20 cellular contexts compared by ENCODE assay signal in the genomic region with DNA sequence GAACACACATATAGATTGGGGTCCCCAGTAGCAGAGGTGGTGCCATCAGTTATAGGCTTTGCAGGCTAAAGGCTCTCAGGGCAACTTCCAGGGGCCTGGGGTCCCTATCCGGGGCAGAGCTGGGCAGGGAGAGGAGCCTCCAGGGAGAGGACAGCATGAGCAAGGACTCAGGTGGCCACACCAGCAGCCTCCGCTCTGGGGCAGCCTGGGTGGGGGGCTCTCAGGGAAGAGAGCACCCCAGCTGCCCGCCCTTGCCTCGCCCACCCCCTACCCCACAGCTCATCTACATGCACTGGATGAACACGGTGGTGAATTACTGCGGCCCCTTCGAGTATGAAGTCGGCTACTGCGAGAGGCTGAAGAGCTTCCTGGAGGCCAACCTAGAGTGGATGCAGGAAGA.
"Had no signal": no experiment of that assay in that cellular context is flagged by ENCODE, and none has a peak within 500 bp of the region (broad histone marks: within the 10 kb centered on the region; RNA-seq: fewer than 3 reads in every experiment).

No MANE protein-coding gene starts in this region.

- DNase-seq: stimulated activated CD4-positive, alpha-beta T cell treated with anti-CD3 and anti-CD28 coated beads, Interleukin-2, amount 100 ng/mL, for 48 hours; stimulated activated CD4-positive, alpha-beta T cell treated with anti-CD3 and anti-CD28 coated beads, Interleukin-4, amount 100 ng/mL, for 1 hour; stimulated activated CD4-positive, alpha-beta T cell treated with anti-CD3 and anti-CD28 coated beads, Interleukin-4, amount 100 ng/mL, for 24 hours; stimulated activated CD4-positive, alpha-beta T cell treated with anti-CD3 and anti-CD28 coated beads, Interleukin-4, amount 100 ng/mL, for 4 hours; stimulated activated CD8-positive, alpha-beta memory T cell treated with anti-CD3 and anti-CD28 coated beads, Interleukin-4, amount 100 ng/mL, for 48 hours; stimulated activated naive B cell treated with anti-CD40 and anti-IgM and Interleukin-4, amounts not matched to agents 10 μg/mL and 1 μg/mL and 100 μg/mL, for 72 hours; stimulated activated naive CD4-positive, alpha-beta T cell; stimulated activated naive CD4-positive, alpha-beta T cell treated with Interleukin-2 at 50 U/mL for 16 hours; stimulated activated naive CD8-positive, alpha-beta T cell treated with anti-CD3 and anti-CD28 coated beads, Interleukin-15, amount 100 ng/mL, for 72 hours; stimulated activated naive CD8-positive, alpha-beta T cell treated with anti-CD3 and anti-CD28 coated beads, Interleukin-15, Interleukin-2, amounts not matched to agents 100 U/mL and 50 U/mL, for 24 hours; stomach; substantia nigra; testis; thyroid gland; tibial artery; transverse colon; trophoblast cell; upper lobe of left lung; upper lobe of right lung; uterus had no signal
